Comparison of ENCODE assay signal across 10 cellular contexts in the genomic region with DNA sequence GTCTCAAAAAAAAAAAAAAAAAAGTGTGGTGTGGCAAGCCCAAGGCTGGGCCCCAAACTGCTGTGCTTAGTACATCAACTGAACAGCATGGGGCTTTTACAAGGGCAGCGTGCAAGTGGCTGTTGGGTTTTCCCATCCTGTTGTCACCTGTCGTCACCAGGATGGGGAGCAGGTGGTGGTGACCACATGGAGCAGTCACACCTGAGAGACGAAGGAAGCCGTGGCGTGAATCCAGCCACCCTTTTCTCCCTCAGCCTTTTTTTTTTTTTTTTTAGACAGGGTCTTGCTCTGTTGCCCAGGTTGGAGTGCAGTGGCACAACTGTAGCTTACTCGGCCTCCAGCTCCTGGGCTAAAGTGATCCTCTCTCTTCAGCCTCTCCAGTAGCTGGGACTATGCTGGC. TPM values are rescaled to one million over a fixed set of nuclear protein-coding genes. Genes with fewer than 3 reads are reported as not detected.
DNase-seq lines count a peak whose midpoint lies in the region; ATAC-seq and TF ChIP-seq lines count a peak whose summit lies in the region.
"Had no signal": no experiment of that assay in that cellular context is flagged by ENCODE, and none has a peak within 500 bp of the region (broad histone marks: within the 10 kb centered on the region; RNA-seq: fewer than 3 reads in every experiment).

No MANE protein-coding gene starts in this region.

- no peaks in the 10 kb centered on the region for H3K27me3 ChIP-seq in thyroid gland

- WGBS in thyroid gland, 2 donors, result 85 to 90% methylated on average over 6 of the region's 6 CpGs

- no peak for TF ChIP-seq CTCF in thyroid gland (IDR thresholded peaks at IDR 0.05)

- peak; percentile 31 for DNase-seq in COR-L47 (lab: John Stamatoyannopoulos, UW)
- peak; percentile 78 for DNase-seq in G401 (ENCODE audit: low spot score)
- peak; percentile 28 for DNase-seq in NCI-H2107 treated with DMSO at 0.1 percent for 48 hours (lab: John Stamatoyannopoulos, UW; ENCODE audit: unreplicated experiment)
- peak; percentile 76 for DNase-seq in cerebellar cortex (ENCODE audit: low spot score)
- no peak for DNase-seq in KBM-7
- no peak for DNase-seq in thyroid gland
- DNase-seq: CD8-positive, alpha-beta memory T cell; NCI-H1694 had no signal

- peaks cover 4 to 10% of the 10 kb centered on the region in 2 donors for H3K4me1 ChIP-seq in thyroid gland

- intact Hi-C loops in thyroid gland (cut with DNase I), result no loop called here

- no peak for TF ChIP-seq POLR2A in thyroid gland (IDR thresholded peaks at IDR 0.05)

- no peak overlapping the region for H3K27ac ChIP-seq in thyroid gland

- H3K36me3 ChIP-seq in thyroid gland, result no peaks in the 10 kb centered on the region

- no peak overlapping the region for H3K4me3 ChIP-seq in thyroid gland (replicated peaks in 1 of 3)

- H3K9me3 ChIP-seq in thyroid gland, result no peaks in the 10 kb centered on the region

- ATAC-seq in esophagus mucosa, result no peak
- ATAC-seq: Panc1 had no signal

- in situ Hi-C loops in G401 (cut with HindIII; ENCODE audit: low sequenced_read_pairs) (no loop called here), KBM-7 (cut with MboI; ENCODE audit: low pct_unique_long_range_greater_than_20kb, low sequenced_read_pairs) (no loop called here)

RNA-seq across cellular contexts. Expression of a gene that starts 4.1 kb away (rescaled TPM):
- total RNA-seq in G401 (2014; rRNA removed; shearing (Covaris generic)), result 98.4 and 99.0 TPM in 2 replicates
- total RNA-seq in thyroid gland (10 to 100 TPM; 37.8 to 55.1 (median 49.7) TPM), esophagus mucosa (47.8 TPM)

RNA-seq across cellular contexts. Expression of a gene that starts 20.9 kb away (rescaled TPM):
- total RNA-seq in G401 (2014; rRNA removed; shearing (Covaris generic)), result 21.8 and 24.4 TPM in 2 replicates
- total RNA-seq in thyroid gland (1 to 10 TPM; 2.6 to 9.8 (median 4.2) TPM), esophagus mucosa (2.7 TPM)

RNA-seq across cellular contexts. Expression of a gene that starts 35.8 kb away (rescaled TPM):
- total RNA-seq in G401 (2014; rRNA removed; shearing (Covaris generic)), result 2.1 and 4.7 TPM in 2 replicates
- total RNA-seq in thyroid gland, result 10 to 100 TPM; 19.4 to 27.4 (median 21.3) TPM
- 3.1 TPM for total RNA-seq in esophagus mucosa

RNA-seq across cellular contexts. Expression of a gene that starts 38.4 kb away (rescaled TPM):
- 206 and 238 TPM in 2 replicates for total RNA-seq in G401 (2014; rRNA removed; shearing (Covaris generic))
- total RNA-seq in thyroid gland (100 to 1,000 TPM; 172 to 408 (median 330) TPM), esophagus mucosa (314 TPM)

RNA-seq across cellular contexts. Expression of a gene that starts 38.7 kb away (rescaled TPM):
- 26.8 and 27.8 TPM in 2 replicates for total RNA-seq in G401 (2014; rRNA removed; shearing (Covaris generic))
- 10 to 100 TPM; 33.6 to 48.6 (median 41.7) TPM for total RNA-seq in thyroid gland
- total RNA-seq in esophagus mucosa, result 13.2 TPM

Comparison
In these comparisons a context has a peak if more than half of its experiments do, and no peak if none do; other contexts are left out.
1. DNase-seq: peak in COR-L47 (single experiment), G401 (single experiment), NCI-H2107 treated with DMSO at 0.1 percent for 48 hours (single experiment) and cerebellar cortex (single experiment); none in KBM-7 (single experiment) and thyroid gland (0 of 2).